7 cellular contexts compared by ENCODE assay signal in genomic region chr1:113812661-113813135, GRCh38.
DNase-seq lines count a peak whose midpoint lies in the region; ATAC-seq and TF ChIP-seq lines count a peak whose summit lies in the region.

No MANE protein-coding gene starts in this region.

- no peaks in the 10 kb centered on the region for H3K4me1 ChIP-seq in endocrine pancreas (ENCODE audit: control insufficient read depth, insufficient read depth, low read length)

- peak overlapping the region; percentile 56 for H3K9ac ChIP-seq in endocrine pancreas (ENCODE audit: control insufficient read depth, insufficient read depth, low read length)

- TF ChIP-seq CTCF in GM13976 (IDR thresholded peaks at IDR 0.05; ENCODE audit: borderline replicate concordance, control extremely low read depth, extremely low read depth, insufficient read depth, missing control alignments) (no peak), RWPE1 (conservative IDR thresholded peaks at IDR 0.05; ENCODE audit: low read depth) (no peak), nephron (IDR thresholded peaks at IDR 0.05; ENCODE audit: unreplicated experiment in 3 of 3) (no peak)

- no peaks in the 10 kb centered on the region for H3K27me3 Mint-ChIP-seq in nephron (ENCODE audit: low read depth)

- peaks cover 20% of the 10 kb centered on the region for H3K4me1 Mint-ChIP-seq in nephron

- CTCF ChIA-PET in RWPE1 (lab: Yijun Ruan, JAX) = no interaction called here

- H3K9me3 Mint-ChIP-seq in nephron = no peaks in the 10 kb centered on the region

- POLR2A ChIA-PET in RWPE1 (lab: Yijun Ruan, JAX; ENCODE audit: low non-redundant PET) = interaction anchor here (0.6 kb wide), 1 partner anchor 680 kb away, joined by 5 read pairs; no protein-coding TSS in a partner anchor

- peak overlapping the region; percentile 97 to 100 (median 99) for H3K4me3 Mint-ChIP-seq in nephron

- peak overlapping the region; percentile 83 for H3K4me3 ChIP-seq in endocrine pancreas (ENCODE audit: control insufficient read depth, insufficient read depth, low read length)

- H3K27ac Mint-ChIP-seq in nephron = peak overlapping the region; percentile 91 to 99 (median 94)

- H3K36me3 ChIP-seq in endocrine pancreas (ENCODE audit: control insufficient read depth, insufficient read depth, low read length) = no peaks in the 10 kb centered on the region

- DNase-seq in GM13976 (ENCODE audit: low spot score) (peak; percentile 57), RWPE1 (ENCODE audit: low spot score) (no peak), NCI-H446 treated with DMSO at 0.1 percent for 48 hours (lab: John Stamatoyannopoulos, UW) (no peak), NCI-H2171 treated with DMSO at 0.1 percent for 48 hours (lab: John Stamatoyannopoulos, UW) (no peak)

- in situ Hi-C loops in GM13976 (cut with MboI; ENCODE audit: low sequenced_read_pairs, unreplicated experiment) = no loop called here

- peaks cover 8% of the 10 kb centered on the region for H3K36me3 Mint-ChIP-seq in nephron (ENCODE audit: low read depth)

- no peak for ATAC-seq in GM19324 (IDR thresholded peaks at IDR 0.05; ENCODE audit: low FRiP score, unreplicated experiment)

- no peaks in the 10 kb centered on the region for H3K27me3 ChIP-seq in endocrine pancreas (ENCODE audit: control insufficient read depth, insufficient read depth, low read length)

- H3K27ac ChIP-seq in RWPE1 = peak overlapping the region; percentile 83

- no peaks in the 10 kb centered on the region for H3K9me3 ChIP-seq in endocrine pancreas (ENCODE audit: control insufficient read depth, low read length)
